In genomic region chr5:91280062-91280941, GRCh38 we compare ENCODE assay signal across 8 cellular contexts.
DNase-seq lines count a peak whose midpoint lies in the region; ATAC-seq lines count a peak whose summit lies in the region.

No MANE protein-coding gene starts in this region.

- peaks cover 13% of the 10 kb centered on the region for H3K36me3 Mint-ChIP-seq in central memory CD8-positive, alpha-beta T cell (ENCODE audit: insufficient read depth)

- peak overlapping the region; percentile 79 for H3K4me3 Mint-ChIP-seq in central memory CD8-positive, alpha-beta T cell

- peak overlapping the region; percentile 87 for H3K27ac Mint-ChIP-seq in central memory CD8-positive, alpha-beta T cell (ENCODE audit: low read depth)

- no peaks in the 10 kb centered on the region for H3K9me3 Mint-ChIP-seq in central memory CD8-positive, alpha-beta T cell

- H3K27me3 ChIP-seq in ACC112 (ENCODE audit: insufficient read depth, low read length): no peaks in the 10 kb centered on the region

- H3K4me1 ChIP-seq in ACC112 (ENCODE audit: control insufficient read depth, insufficient read depth, low read length, unreplicated experiment): peaks cover 50% of the 10 kb centered on the region

- H3K27ac ChIP-seq in ACC112 (ENCODE audit: low read depth, low read length): peak overlapping the region; percentile 98

- H3K79me2 ChIP-seq in ACC112 (ENCODE audit: control insufficient read depth, insufficient read depth, low read length, unreplicated experiment): no peaks in the 10 kb centered on the region

- ATAC-seq in GM18858 (IDR thresholded peaks at IDR 0.05; ENCODE audit: unreplicated experiment) (peak; percentile 91), HG03095 (IDR thresholded peaks at IDR 0.05; ENCODE audit: unreplicated experiment) (peak; percentile 92)
- ATAC-seq in central memory CD8-positive, alpha-beta T cell (replicated peaks; ENCODE audit: extremely low read depth, poor library complexity, severe bottlenecking): peak; percentile 91

- no peaks in the 10 kb centered on the region for H3K36me3 ChIP-seq in ACC112 (ENCODE audit: insufficient read depth, low read length)

- DNase-seq in NCI-H2196 (lab: John Stamatoyannopoulos, UW; ENCODE audit: unreplicated experiment): peak; percentile 65
- peak; percentile 71 for DNase-seq in activated CD4-positive, CD25-positive, alpha-beta regulatory T cell treated with anti-CD3 and anti-CD28 coated beads, Interleukin-2, amount 50 U/mL, for 16 hours (ENCODE audit: low read depth, low spot score)
- DNase-seq in central memory CD8-positive, alpha-beta T cell (ENCODE audit: low spot score in 2 of 2): peak; percentile 62 to 75
- peak; percentile 99 for DNase-seq in islet precursor cell
- DNase-seq in stimulated activated CD4-positive, alpha-beta T cell treated with anti-CD3 and anti-CD28 coated beads, Interleukin-12 subunit alpha, Interleukin-12 subunit beta, amount 100 ng/mL, for 4 hours: peak; percentile 93

- peak overlapping the region; percentile 16 for H2AFZ ChIP-seq in ACC112 (ENCODE audit: low read length, unreplicated experiment)

- no peaks in the 10 kb centered on the region for H3K27me3 Mint-ChIP-seq in central memory CD8-positive, alpha-beta T cell

- H3K4me1 Mint-ChIP-seq in central memory CD8-positive, alpha-beta T cell: peaks cover 18% of the 10 kb centered on the region

- peak overlapping the region; percentile 63 for H3K4me3 ChIP-seq in ACC112 (ENCODE audit: low read depth, low read length)

Comparison
In these comparisons a context has a peak if more than half of its experiments do, and no peak if none do; other contexts are left out.
1. Peak in every context shown above with its lines: DNase-seq, ATAC-seq, H3K4me3 ChIP-seq and H3K27ac ChIP-seq.